8 cellular contexts compared by ENCODE assay signal in the genomic region with DNA sequence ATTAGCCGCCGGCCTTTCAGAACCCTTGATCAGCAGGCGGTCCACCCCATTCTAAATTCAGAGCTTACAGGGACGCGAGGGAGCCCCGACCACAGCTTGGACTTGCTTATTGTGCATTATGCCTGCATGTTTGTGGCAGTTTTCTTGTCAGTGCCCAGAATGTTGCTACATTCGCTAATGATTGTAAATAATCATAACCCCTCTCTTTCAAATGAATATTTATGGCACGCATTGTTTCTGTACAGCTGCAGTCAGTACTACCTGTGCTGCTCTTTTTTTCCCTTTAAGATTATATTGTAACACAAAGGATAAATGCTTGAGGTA. TPM values are rescaled to one million over a fixed set of nuclear protein-coding genes. Genes with fewer than 3 reads are reported as not detected.
DNase-seq lines count a peak whose midpoint lies in the region; ATAC-seq and TF ChIP-seq lines count a peak whose summit lies in the region.

No MANE protein-coding gene starts in this region.

- POLR2A ChIA-PET in AG04449 (lab: Yijun Ruan, JAX), result interaction anchor here (0.8 to 1.7 kb wide), 6 partner anchors 9 to 323 kb away, joined by 3 to 6 read pairs (median 4); no protein-coding TSS in a partner anchor
- POLR2A ChIA-PET in naive thymus-derived CD8-positive, alpha-beta T cell (lab: Charles Lee), result interaction anchor here (1.0 to 3.3 kb wide), 5 partner anchors 19 to 998 kb away, joined by 3 to 17 read pairs (median 6); partner anchors contain the start of genes INTS6 and SUGT1

- CTCF ChIA-PET in AG04449 (lab: Yijun Ruan, JAX), result interaction anchor here (0.5 to 7.3 kb wide), 59 partner anchors 9 to 710 kb away, joined by 3 to 300 read pairs (median 4); partner anchors contain the start of genes NEK3 and NEK5

- peaks cover 40% of the 10 kb centered on the region for H3K4me1 Mint-ChIP-seq in chondrocyte (ENCODE audit: low read depth)
- H3K4me1 Mint-ChIP-seq in naive thymus-derived CD8-positive, alpha-beta T cell, result peaks cover 22 to 53% (median 46%) of the 10 kb centered on the region in 4 donors

- peak overlapping the region; percentile 31 for H3K4me3 ChIP-seq in AG04449 (ENCODE audit: low read depth, low read length)
- peak overlapping the region; percentile 40 for H3K4me3 ChIP-seq in Jurkat, Clone E6-1 (ENCODE audit: low read length)

- H3K9me3 Mint-ChIP-seq in chondrocyte (ENCODE audit: low read depth), result no peaks in the 10 kb centered on the region
- no peaks in the 10 kb centered on the region for H3K9me3 Mint-ChIP-seq in naive thymus-derived CD8-positive, alpha-beta T cell

- H3K27me3 Mint-ChIP-seq in chondrocyte (ENCODE audit: low read depth), result no peaks in the 10 kb centered on the region
- H3K27me3 Mint-ChIP-seq in naive thymus-derived CD8-positive, alpha-beta T cell, result peaks cover 0 to 1% (median 0%) of the 10 kb centered on the region in 5 donors

- no peak for TF ChIP-seq CTCF in AG04449 (IDR thresholded peaks at IDR 0.05; ENCODE audit: insufficient read depth, low read length, missing control alignments)
- no peak for TF ChIP-seq CTCF in chondrocyte (IDR thresholded peaks at IDR 0.05)

- no peak for ATAC-seq in naive thymus-derived CD8-positive, alpha-beta T cell
- no peak for ATAC-seq in GM21576 (IDR thresholded peaks at IDR 0.05; ENCODE audit: unreplicated experiment)

- H3K36me3 Mint-ChIP-seq in chondrocyte (ENCODE audit: low read depth), result no peaks in the 10 kb centered on the region
- peaks cover 0 to 5% (median 0%) of the 10 kb centered on the region in 3 donors for H3K36me3 Mint-ChIP-seq in naive thymus-derived CD8-positive, alpha-beta T cell

- peak overlapping the region; percentile 84 for H3K4me3 Mint-ChIP-seq in chondrocyte (ENCODE audit: unreplicated experiment)
- peak overlapping the region; percentile 72 to 92 (median 84) for H3K4me3 Mint-ChIP-seq in naive thymus-derived CD8-positive, alpha-beta T cell

- peak overlapping the region; percentile 29 for H3K27ac Mint-ChIP-seq in chondrocyte (ENCODE audit: unreplicated experiment)
- peak overlapping the region; percentile 79 to 91 (median 86) for H3K27ac Mint-ChIP-seq in naive thymus-derived CD8-positive, alpha-beta T cell

- DNase-seq in AG04449 (ENCODE audit: low read depth, low spot score), result no peak
- no peak for DNase-seq in Jurkat, Clone E6-1 (ENCODE audit: low read depth, low spot score)
- DNase-seq in chondrocyte (ENCODE audit: low spot score), result no peak
- no peak for DNase-seq in naive thymus-derived CD8-positive, alpha-beta T cell
- DNase-seq in MV-4-11 (lab: John Stamatoyannopoulos, UW), result no peak
- no peak for DNase-seq in AML-193 (lab: John Stamatoyannopoulos, UW)
- no peak for DNase-seq in SW 1271 (lab: John Stamatoyannopoulos, UW)

RNA-seq across cellular contexts. Expression of gene VPS36, which starts 0.3 kb away (rescaled TPM):
- 32.8 TPM for polyA plus RNA-seq in Jurkat, Clone E6-1 (2012; ENCODE audit: insufficient read depth, insufficient read length)
- total RNA-seq in chondrocyte, result 30.4 to 46.8 TPM (median 33.2 TPM) in 3 replicates
- total RNA-seq in naive thymus-derived CD8-positive, alpha-beta T cell, result 10 to 100 TPM; 65.3 to 65.4 TPM
- polyA plus RNA-seq in naive thymus-derived CD8-positive, alpha-beta T cell, result 10 to 100 TPM; 33.2 to 38.2 (median 36.6) TPM

RNA-seq across cellular contexts. Expression of gene CKAP2, which starts 4.5 kb away (rescaled TPM):
- polyA plus RNA-seq in Jurkat, Clone E6-1 (2012; ENCODE audit: insufficient read depth, insufficient read length), result 58.4 TPM
- 24.5 to 33.3 TPM (median 27.9 TPM) in 3 replicates for total RNA-seq in chondrocyte
- 10 to 100 TPM in 1 of 2 experiments, 1 to 10 TPM in 1; 10.0 to 15.2 TPM for total RNA-seq in naive thymus-derived CD8-positive, alpha-beta T cell
- 1 to 10 TPM; 8.3 to 9.8 (median 8.7) TPM for polyA plus RNA-seq in naive thymus-derived CD8-positive, alpha-beta T cell

RNA-seq across cellular contexts. Expression of gene THSD1, which starts 44.8 kb away (rescaled TPM):
- 0.33 TPM for polyA plus RNA-seq in Jurkat, Clone E6-1 (2012; ENCODE audit: insufficient read depth, insufficient read length)
- 6.5 to 12.5 TPM (median 6.7 TPM) in 3 replicates for total RNA-seq in chondrocyte
- total RNA-seq in naive thymus-derived CD8-positive, alpha-beta T cell, result 1 to 10 TPM in 1 of 2 experiments, under 1 TPM in 1; 0.60 to 1.1 TPM
- polyA plus RNA-seq in naive thymus-derived CD8-positive, alpha-beta T cell, result under 1 TPM in 1 of 3 donors, not detected in 2; 0.23 TPM
